In the genomic region with DNA sequence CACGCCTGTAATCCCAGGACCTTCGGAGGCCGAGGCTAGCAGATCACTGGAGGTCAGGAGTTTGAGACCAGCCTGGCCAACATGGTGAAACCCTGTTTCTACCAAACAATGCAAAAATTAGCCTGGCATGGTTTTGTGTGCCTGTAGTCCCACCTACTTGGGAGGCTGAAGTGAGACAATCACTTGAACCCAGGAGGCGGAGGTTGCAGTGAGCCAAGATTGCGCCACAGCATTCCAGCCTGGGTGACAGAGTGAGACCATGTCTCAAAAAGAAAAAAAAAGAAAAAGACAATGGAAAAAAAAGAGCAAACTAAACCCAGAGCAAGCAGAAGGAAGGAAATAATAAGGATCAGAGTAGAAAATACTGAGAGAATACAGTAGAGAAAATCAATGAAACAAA, we compare ENCODE assay signal across 28 cellular contexts. TPM values are rescaled to one million over a fixed set of nuclear protein-coding genes. Genes with fewer than 3 reads are reported as not detected.
A peak's percentile ranks its signal among the peaks of the same experiment; 100 is the strongest.
DNase-seq lines count a peak whose midpoint lies in the region; ATAC-seq and TF ChIP-seq lines count a peak whose summit lies in the region.
"Had no signal": no experiment of that assay in that cellular context is flagged by ENCODE, and none has a peak within 500 bp of the region (broad histone marks: within the 10 kb centered on the region; RNA-seq: fewer than 3 reads in every experiment).

No MANE protein-coding gene starts in this region.

- no peaks in the 10 kb centered on the region for H3K9me3 Mint-ChIP-seq in activated naive CD8-positive, alpha-beta T cell (ENCODE audit: low read depth)
- no peaks in the 10 kb centered on the region for H3K9me3 Mint-ChIP-seq in activated naive CD8-positive, alpha-beta T cell treated with anti-CD3 and anti-CD28 coated beads, Interleukin-2, amount 50 U/mL, for 24 hours
- H3K9me3 Mint-ChIP-seq: neural crest cell had no signal

- no peak for TF ChIP-seq POLR2A in testis (IDR thresholded peaks at IDR 0.05)

- H3K9me3 ChIP-seq in ascending aorta (no peaks in the 10 kb centered on the region), lung (ENCODE audit: control insufficient read depth in 2 of 2, insufficient read depth in 1 of 2, low read length in 1 of 2) (no peaks in the 10 kb centered on the region), upper lobe of right lung (no peaks in the 10 kb centered on the region), BE2C (no peaks in the 10 kb centered on the region), testis (no peaks in the 10 kb centered on the region)
- H3K9me3 ChIP-seq: psoas muscle, spleen, uterus had no signal

- H3K4me3 ChIP-seq in ascending aorta (no peak overlapping the region), lung (no peak overlapping the region), upper lobe of right lung (no peak overlapping the region), BE2C (ENCODE audit: low read depth, low read length) (no peak overlapping the region), testis (no peak overlapping the region)
- H3K4me3 ChIP-seq: psoas muscle, spleen, uterus had no signal

- H3K27ac ChIP-seq in ascending aorta (peak overlapping the region; percentile 62 to 76), lung (ENCODE audit: low read depth in 1 of 2, low read length in 1 of 2) (peak overlapping the region in 1 of 2 donors; percentile 53), upper lobe of right lung (no peak overlapping the region), testis (no peak overlapping the region)
- H3K27ac ChIP-seq: C4-2B, spleen, uterus, VCaP had no signal

- WGBS in lung, 2 donors, result 62 to 85% methylated on average over 5 of the region's 5 CpGs
- WGBS in testis, 2 donors, result 93 to 96% methylated on average over 5 of the region's 5 CpGs

- H3K36me3 Mint-ChIP-seq in activated naive CD8-positive, alpha-beta T cell, result peaks cover 18% of the 10 kb centered on the region
- peaks cover 38% of the 10 kb centered on the region for H3K36me3 Mint-ChIP-seq in activated naive CD8-positive, alpha-beta T cell treated with anti-CD3 and anti-CD28 coated beads, Interleukin-2, amount 50 U/mL, for 24 hours (ENCODE audit: low read depth)

- DNase-seq in activated naive CD8-positive, alpha-beta T cell treated with anti-CD3 and anti-CD28 coated beads, Interleukin-2, amount 50 U/mL, for 24 hours, result no peak
- DNase-seq in ascending aorta (ENCODE audit: low spot score in 2 of 2) (peak in 1 of 2 donors; percentile 80), lung (ENCODE audit: low spot score) (peak; percentile 51), upper lobe of right lung (peak; percentile 75), HT-29 (ENCODE audit: low spot score) (no peak), BE2C (no peak), testis (no peak)
- DNase-seq: activated CD8-positive, alpha-beta memory T cell treated with anti-CD3 and anti-CD28 coated beads, Interleukin-2, amount 50 U/mL, for 48 hours; activated gamma-delta T cell; DMS 273 treated with DMSO at 0.1 percent for 48 hours; GF-D8; KG1; NCI-H1105; NCI-H2081; SIG-M5; spleen; uterus had no signal

- no peak overlapping the region for H3K4me3 Mint-ChIP-seq in activated naive CD8-positive, alpha-beta T cell
- H3K4me3 Mint-ChIP-seq in activated naive CD8-positive, alpha-beta T cell treated with anti-CD3 and anti-CD28 coated beads, Interleukin-2, amount 50 U/mL, for 24 hours, result no peak overlapping the region
- H3K4me3 Mint-ChIP-seq: neural crest cell had no signal

- intact Hi-C loops in ascending aorta (cut with DNase I), result loop anchor here (5.0 to 10.0 kb wide), 4 partner anchors 53 to 1275 kb away; partner anchors contain the start of genes HSPA2, MAX, PPP1R36 and RAB15
- intact Hi-C loops in upper lobe of right lung (cut with DNase I), result no loop called here
- intact Hi-C loops in testis (cut with DNase I; ENCODE audit: low total_unique reads), result no loop called here

- H3K4me1 ChIP-seq in ascending aorta, result peaks cover 3 to 33% of the 10 kb centered on the region in 2 donors
- H3K4me1 ChIP-seq in lung (ENCODE audit: control insufficient read depth in 2 of 2, insufficient read depth in 2 of 2, low read length in 2 of 2), result peaks cover 5 to 12% of the 10 kb centered on the region in 2 donors
- peaks cover 26% of the 10 kb centered on the region for H3K4me1 ChIP-seq in upper lobe of right lung
- H3K4me1 ChIP-seq in BE2C, result peaks cover 3% of the 10 kb centered on the region; the same call in 1 of the 2 replicates
- peaks cover 10% of the 10 kb centered on the region for H3K4me1 ChIP-seq in testis
- H3K4me1 ChIP-seq: uterus had no signal

- ATAC-seq in activated naive CD8-positive, alpha-beta T cell treated with anti-CD3 and anti-CD28 coated beads, Interleukin-2, amount 50 U/mL, for 24 hours, result no peak
- ATAC-seq in lung (ENCODE audit: insufficient read depth, low FRiP score) (peak; percentile 37), upper lobe of right lung (peak; percentile 31)
- ATAC-seq: esophagus mucosa had no signal

- TF ChIP-seq CTCF in ascending aorta (IDR thresholded peaks at IDR 0.05), result no peak
- TF ChIP-seq CTCF in lung (IDR thresholded peaks at IDR 0.05; ENCODE audit: control extremely low read depth, extremely low read depth), result no peak
- TF ChIP-seq CTCF in upper lobe of right lung (IDR thresholded peaks at IDR 0.05), result no peak
- no peak for TF ChIP-seq CTCF in BE2C (IDR thresholded peaks at IDR 0.05; ENCODE audit: low read depth, low read length)
- no peak for TF ChIP-seq CTCF in testis (IDR thresholded peaks at IDR 0.05)

- peak overlapping the region; percentile 50 for H3K27ac Mint-ChIP-seq in activated naive CD8-positive, alpha-beta T cell
- no peak overlapping the region for H3K27ac Mint-ChIP-seq in activated naive CD8-positive, alpha-beta T cell treated with anti-CD3 and anti-CD28 coated beads, Interleukin-2, amount 50 U/mL, for 24 hours

- no peaks in the 10 kb centered on the region for H3K27me3 Mint-ChIP-seq in activated naive CD8-positive, alpha-beta T cell
- no peaks in the 10 kb centered on the region for H3K27me3 Mint-ChIP-seq in activated naive CD8-positive, alpha-beta T cell treated with anti-CD3 and anti-CD28 coated beads, Interleukin-2, amount 50 U/mL, for 24 hours

- peaks cover 0 to 8% of the 10 kb centered on the region in 2 donors for H3K36me3 ChIP-seq in ascending aorta
- H3K36me3 ChIP-seq in lung (ENCODE audit: control insufficient read depth in 2 of 2, insufficient read depth in 2 of 2, low read length in 2 of 2), result peaks cover 0 to 2% of the 10 kb centered on the region in 2 donors
- H3K36me3 ChIP-seq in upper lobe of right lung, result peaks cover 9% of the 10 kb centered on the region
- peaks cover 8% of the 10 kb centered on the region for H3K36me3 ChIP-seq in BE2C
- H3K36me3 ChIP-seq in testis (ENCODE audit: low read depth, missing control alignments), result no peaks in the 10 kb centered on the region
- H3K36me3 ChIP-seq: uterus had no signal

- peaks cover 81% of the 10 kb centered on the region for H3K4me1 Mint-ChIP-seq in activated naive CD8-positive, alpha-beta T cell (ENCODE audit: low read depth)
- peaks cover 66% of the 10 kb centered on the region for H3K4me1 Mint-ChIP-seq in activated naive CD8-positive, alpha-beta T cell treated with anti-CD3 and anti-CD28 coated beads, Interleukin-2, amount 50 U/mL, for 24 hours

- H3K27me3 ChIP-seq in ascending aorta, result no peaks in the 10 kb centered on the region
- H3K27me3 ChIP-seq in lung (ENCODE audit: control insufficient read depth, insufficient read depth), result no peaks in the 10 kb centered on the region
- no peaks in the 10 kb centered on the region for H3K27me3 ChIP-seq in upper lobe of right lung
- H3K27me3 ChIP-seq in BE2C, result no peaks in the 10 kb centered on the region
- no peaks in the 10 kb centered on the region for H3K27me3 ChIP-seq in testis
- H3K27me3 ChIP-seq: spleen, uterus had no signal

RNA-seq across cellular contexts. Expression of gene CHURC1, which starts 5.4 kb away (rescaled TPM):
- total RNA-seq in ascending aorta (31.9 TPM), lung (10 to 100 TPM; 50.0 to 62.6 TPM), upper lobe of right lung (52.5 TPM), testis (10 to 100 TPM; 53.5 to 55.7 TPM)
- polyA plus RNA-seq in lung (10 to 100 TPM; 37.2 to 43.8 TPM), testis (ENCODE audit: insufficient read depth, low read depth, low replicate concordance) (62.8 TPM)
- total RNA-seq in HT-29 (2014; rRNA removed; shearing (Covaris generic)), result 13.9 TPM in 2 replicates
- 30.9 TPM for polyA plus RNA-seq in BE2C (2012; ENCODE audit: insufficient read depth, insufficient read length, low read depth)

RNA-seq across cellular contexts. Expression of gene GPX2, which starts 22.9 kb away (rescaled TPM):
- total RNA-seq in ascending aorta, result not detected
- 1 to 10 TPM in 1 of 2 donors, not detected in 1; 2.9 TPM for total RNA-seq in lung
- 10 to 100 TPM in 1 of 2 donors, 1 to 10 TPM in 1; 3.4 to 11.3 TPM for polyA plus RNA-seq in lung
- 0.69 TPM for total RNA-seq in upper lobe of right lung
- 1,024 and 1,115 TPM in 2 replicates for total RNA-seq in HT-29 (2014; rRNA removed; shearing (Covaris generic))
- not detected for polyA plus RNA-seq in BE2C (2012; ENCODE audit: insufficient read depth, insufficient read length, low read depth)
- total RNA-seq in testis, result under 1 TPM in 1 of 2 donors, not detected in 1; 0.99 TPM
- 1.9 TPM for polyA plus RNA-seq in testis (ENCODE audit: insufficient read depth, low read depth, low replicate concordance)
- total RNA-seq: A673; aorta; kidney epithelial cell; NCI-H460; neural crest cell; psoas muscle; spleen; T-helper 1 cell treated with Interleukin-12 subunit alpha and Interleukin-12 subunit beta and Interleukin-4 antibody, amounts not matched to agents 30 ng/mL and 1 ng/mL, for 36 hours had no signal

RNA-seq across cellular contexts. Expression of gene SPTB, which starts 39.9 kb away (rescaled TPM):
- total RNA-seq in ascending aorta (14.9 TPM), lung (10 to 100 TPM in 1 of 2 donors, 1 to 10 TPM in 1; 3.0 to 11.5 TPM), upper lobe of right lung (3.0 TPM), testis (1 to 10 TPM; 5.6 to 6.6 TPM)
- polyA plus RNA-seq in lung (1 to 10 TPM; 1.2 TPM), testis (ENCODE audit: insufficient read depth, low read depth, low replicate concordance) (3.3 TPM)
- total RNA-seq in HT-29 (2014; rRNA removed; shearing (Covaris generic)), result under 0.01 and 0.03 TPM in 2 replicates
- 4.9 TPM for polyA plus RNA-seq in BE2C (2012; ENCODE audit: insufficient read depth, insufficient read length, low read depth)
- total RNA-seq: T-helper 1 cell treated with Interleukin-12 subunit alpha and Interleukin-12 subunit beta and Interleukin-4 antibody, amounts not matched to agents 30 ng/mL and 1 ng/mL, for 36 hours had no signal

RNA-seq across cellular contexts. Expression of gene RAB15, which starts 52.5 kb away (rescaled TPM):
- 1.6 TPM for total RNA-seq in ascending aorta
- 10 to 100 TPM; 15.5 to 16.4 TPM for total RNA-seq in lung
- 10 to 100 TPM in 1 of 2 donors, 1 to 10 TPM in 1; 6.8 to 14.4 TPM for polyA plus RNA-seq in lung
- total RNA-seq in upper lobe of right lung, result 21.5 TPM
- total RNA-seq in HT-29 (2014; rRNA removed; shearing (Covaris generic)), result 33.2 and 39.3 TPM in 2 replicates
- polyA plus RNA-seq in BE2C (2012; ENCODE audit: insufficient read depth, insufficient read length, low read depth), result 2.8 TPM
- 1 to 10 TPM; 1.9 to 3.2 TPM for total RNA-seq in testis
- 4.0 TPM for polyA plus RNA-seq in testis (ENCODE audit: insufficient read depth, low read depth, low replicate concordance)

Comparison
In these comparisons a context has a peak if more than half of its experiments do, and no peak if none do; other contexts are left out.
1. DNase-seq: peak in lung (single experiment) and upper lobe of right lung (single experiment); none in activated naive CD8-positive, alpha-beta T cell treated with anti-CD3 and anti-CD28 coated beads, Interleukin-2, amount 50 U/mL, for 24 hours (single experiment), HT-29 (single experiment), BE2C (single experiment) and testis (single experiment).
2. H3K27ac ChIP-seq: peak in ascending aorta (2 of 2); none in upper lobe of right lung (single experiment) and testis (0 of 2).
3. RNA of gene GPX2, which starts 22.9 kb away (total RNA-seq): 1,024 to 1,115 TPM in HT-29; 2.9 TPM in lung, 0.99 TPM in testis, 0.69 TPM in upper lobe of right lung (single experiment) and not detected in ascending aorta (single experiment); every median in the first group is over 100 times any median in the second.